10 cellular contexts compared by ENCODE assay signal in the genomic region with DNA sequence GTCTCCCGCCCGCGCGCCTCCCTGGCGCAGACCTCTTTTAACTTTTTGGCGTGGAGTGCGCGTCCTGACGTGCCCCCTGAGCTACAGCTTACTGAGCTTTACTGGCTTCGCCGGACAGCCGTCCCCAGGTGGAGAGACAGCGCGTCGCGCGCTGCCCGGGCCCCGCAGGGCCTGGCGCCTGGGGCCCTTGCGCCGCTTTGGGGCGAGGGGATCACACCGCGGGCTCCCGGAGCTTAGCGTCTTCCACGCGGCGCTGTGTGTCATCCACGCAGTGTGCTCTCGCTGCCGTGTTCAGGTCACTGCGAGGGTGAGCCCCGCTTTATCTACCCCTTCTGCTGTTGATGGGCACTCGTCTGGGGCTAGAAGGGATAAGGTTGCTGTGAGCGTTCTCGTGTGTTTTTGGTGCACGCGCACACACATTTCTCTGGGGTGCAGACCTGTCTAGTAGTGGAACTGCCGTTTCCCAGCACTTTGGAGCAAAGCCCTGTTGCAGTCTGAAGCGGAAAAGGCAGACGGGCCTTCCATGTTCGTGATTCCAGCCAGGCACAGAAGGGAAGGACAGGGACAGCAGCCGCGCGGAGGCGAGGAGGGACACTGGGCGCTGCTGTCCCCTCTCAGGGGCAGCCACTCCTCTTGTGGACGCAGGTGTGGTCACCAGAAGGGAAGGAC. TPM values are rescaled to one million over a fixed set of nuclear protein-coding genes. Genes with fewer than 3 reads are reported as not detected.
DNase-seq lines count a peak whose midpoint lies in the region; ATAC-seq and TF ChIP-seq lines count a peak whose summit lies in the region.
"Had no signal": no experiment of that assay in that cellular context is flagged by ENCODE, and none has a peak within 500 bp of the region (broad histone marks: within the 10 kb centered on the region; RNA-seq: fewer than 3 reads in every experiment).

No MANE protein-coding gene starts in this region.

- H3K27me3 ChIP-seq in ascending aorta = no peaks in the 10 kb centered on the region
- no peaks in the 10 kb centered on the region for H3K27me3 ChIP-seq in right cardiac atrium (ENCODE audit: control insufficient read depth, insufficient read depth)
- no peaks in the 10 kb centered on the region for H3K27me3 ChIP-seq in parathyroid adenoma (ENCODE audit: control insufficient read depth, insufficient read depth, low read length)

- H3K27ac Mint-ChIP-seq in Calu3 (ENCODE audit: unreplicated experiment) = no peak overlapping the region
- H3K27ac Mint-ChIP-seq: activated naive CD8-positive, alpha-beta T cell treated with anti-CD3 and anti-CD28 coated beads, Interleukin-2, amount 50 U/mL, for 24 hours had no signal

- peak overlapping the region; percentile 66 for H3K4me3 Mint-ChIP-seq in Calu3 (ENCODE audit: low read depth, unreplicated experiment)

- CTCF ChIA-PET in Calu3 (lab: Charles Lee) = interaction anchor here (0.6 to 1.6 kb wide), 10 partner anchors 10 to 1334 kb away, joined by 3 to 7 read pairs (median 4); no protein-coding TSS in a partner anchor

- H3K36me3 ChIP-seq in ascending aorta (no peaks in the 10 kb centered on the region), parathyroid adenoma (ENCODE audit: control insufficient read depth, insufficient read depth, low read length) (no peaks in the 10 kb centered on the region)

- no peaks in the 10 kb centered on the region for H3K79me2 ChIP-seq in parathyroid adenoma

- H3K4me1 ChIP-seq in ascending aorta (peaks cover 5 to 27% of the 10 kb centered on the region in 2 donors), right cardiac atrium (ENCODE audit: control insufficient read depth, insufficient read depth, low read length) (peaks cover 9% of the 10 kb centered on the region), parathyroid adenoma (no peaks in the 10 kb centered on the region)

- H3K4me1 Mint-ChIP-seq in Calu3 (ENCODE audit: low read depth, unreplicated experiment) = peaks cover 47% of the 10 kb centered on the region

- H3K4me2 ChIP-seq in parathyroid adenoma (ENCODE audit: low read length) = peak overlapping the region; percentile 69

- peak overlapping the region; percentile 85 for H2AFZ ChIP-seq in parathyroid adenoma

- DNase-seq in Calu3 = no peak
- DNase-seq in ascending aorta (ENCODE audit: low spot score in 2 of 2) = no peak
- DNase-seq in right cardiac atrium = peak in 1 of 3 donors; percentile 53
- DNase-seq in medulla oblongata (ENCODE audit: extremely low spot score) = no peak
- no peak for DNase-seq in effector CD4-positive, alpha-beta T cell
- no peak for DNase-seq in activated CD4-positive, alpha-beta T cell treated with anti-CD3 and anti-CD28 coated beads for 4 hours
- no peak for DNase-seq in GM13976 (ENCODE audit: low spot score)
- DNase-seq: activated naive CD8-positive, alpha-beta T cell treated with anti-CD3 and anti-CD28 coated beads, Interleukin-2, amount 50 U/mL, for 24 hours had no signal

- no peak for TF ChIP-seq CTCF in Calu3 (IDR thresholded peaks at IDR 0.05; ENCODE audit: unreplicated experiment)
- TF ChIP-seq CTCF in ascending aorta (IDR thresholded peaks at IDR 0.05) = no peak
- TF ChIP-seq CTCF in parathyroid adenoma (IDR thresholded peaks at IDR 0.05) = no peak
- TF ChIP-seq CTCF in GM13976 (IDR thresholded peaks at IDR 0.05; ENCODE audit: borderline replicate concordance, control extremely low read depth, extremely low read depth, insufficient read depth, missing control alignments) = no peak

- H3K27ac ChIP-seq in ascending aorta = peak overlapping the region; percentile 86 to 89
- no peak overlapping the region for H3K27ac ChIP-seq in right cardiac atrium (ENCODE audit: low read length)
- no peak overlapping the region for H3K27ac ChIP-seq in parathyroid adenoma

- H3K27me3 Mint-ChIP-seq in Calu3 (ENCODE audit: unreplicated experiment) = no peaks in the 10 kb centered on the region

- H3K9me3 Mint-ChIP-seq in Calu3 (ENCODE audit: low read depth, unreplicated experiment) = peaks cover 2% of the 10 kb centered on the region
- H3K9me3 Mint-ChIP-seq: activated naive CD8-positive, alpha-beta T cell treated with anti-CD3 and anti-CD28 coated beads, Interleukin-2, amount 50 U/mL, for 24 hours had no signal

- BruUV-seq in Calu3 (replicated peaks; lab: Mats Ljungman, UMichigan) = no TSS peak

- H3K4me3 ChIP-seq in ascending aorta (peak overlapping the region; percentile 41 to 69), right cardiac atrium (ENCODE audit: low read length) (peak overlapping the region; percentile 41), parathyroid adenoma (ENCODE audit: low read depth, low read length) (peak overlapping the region; percentile 48)

- H3K9me3 ChIP-seq in ascending aorta (no peaks in the 10 kb centered on the region), right cardiac atrium (ENCODE audit: control insufficient read depth, low read length) (no peaks in the 10 kb centered on the region), parathyroid adenoma (ENCODE audit: control insufficient read depth, low read length) (no peaks in the 10 kb centered on the region)

- in situ Hi-C loops in GM13976 (cut with MboI; ENCODE audit: low sequenced_read_pairs, unreplicated experiment) = no loop called here

- H3K36me3 Mint-ChIP-seq in Calu3 (ENCODE audit: insufficient read depth, unreplicated experiment) = peaks cover 16% of the 10 kb centered on the region

- peak; percentile 49 to 65 for ATAC-seq in right cardiac atrium
- ATAC-seq: activated naive CD8-positive, alpha-beta T cell treated with anti-CD3 and anti-CD28 coated beads, Interleukin-2, amount 50 U/mL, for 24 hours had no signal

- no peak overlapping the region for H3K9ac ChIP-seq in parathyroid adenoma

- intact Hi-C loops in Calu3 (cut with micrococcal nuclease; ENCODE audit: unreplicated experiment) = loop anchor here (5.0 kb wide), 2 partner anchors 81 to 144 kb away; partner anchors contain the start of gene KLF15
- intact Hi-C loops in ascending aorta (cut with DNase I) = loop anchor here (1.0 to 2.0 kb wide), 4 partner anchors 15 to 143 kb away; partner anchors contain the start of genes KLF15 and SLC41A3
- intact Hi-C loops in right cardiac atrium (cut with DNase I) = no loop called here

- WGBS in right cardiac atrium = 8% methylated on average over 50 of the region's 50 CpGs

RNA-seq across cellular contexts. Expression of gene ALDH1L1, which starts 33.1 kb away (rescaled TPM):
- 4.4 and 11.2 TPM in 2 replicates for total RNA-seq in Calu3 (2022)
- total RNA-seq in ascending aorta = 36.1 TPM
- total RNA-seq in right cardiac atrium = 10 to 100 TPM in 2 of 4 donors, 1 to 10 TPM in 2; 7.5 to 16.3 (median 12.5) TPM
- polyA plus RNA-seq in right cardiac atrium = 11.0 TPM
- total RNA-seq: T-helper 1 cell treated with Interleukin-12 subunit alpha and Interleukin-12 subunit beta and Interleukin-4 antibody, amounts not matched to agents 30 ng/mL and 1 ng/mL, for 36 hours had no signal

Comparison
In these comparisons a context has a peak if more than half of its experiments do, and no peak if none do; other contexts are left out.
1. H3K27ac ChIP-seq: peak in ascending aorta (2 of 2); none in right cardiac atrium (single experiment) and parathyroid adenoma (single experiment).
2. intact Hi-C loops: an anchor here in Calu3 (5.0 kb wide) and ascending aorta (1.0 to 2.0 kb wide); none called in right cardiac atrium.
3. Peak in every context shown above with its lines, with median percentiles within 50 percentile points of each other: H3K4me3 ChIP-seq.